ENCODE assay signal across 11 cellular contexts in genomic region chr20:11267762-11268335, GRCh38.
A peak's percentile ranks its signal among the peaks of the same experiment; 100 is the strongest.
DNase-seq lines count a peak whose midpoint lies in the region; ATAC-seq and TF ChIP-seq lines count a peak whose summit lies in the region.
"Had no signal": no experiment of that assay in that cellular context is flagged by ENCODE, and none has a peak within 500 bp of the region (broad histone marks: within the 10 kb centered on the region; RNA-seq: fewer than 3 reads in every experiment).

No MANE protein-coding gene starts in this region.

- H3K27me3 ChIP-seq in brain microvascular endothelial cell (replicated peaks) = no peaks in the 10 kb centered on the region
- H3K27me3 ChIP-seq: adrenal gland had no signal

- H3K4me3 ChIP-seq in brain microvascular endothelial cell (ENCODE audit: low read depth, low read length) = no peak overlapping the region
- H3K4me3 ChIP-seq: adrenal gland had no signal

- ATAC-seq in HG03378 (IDR thresholded peaks at IDR 0.05; ENCODE audit: unreplicated experiment) (peak; percentile 10), HG02840 (IDR thresholded peaks at IDR 0.05; ENCODE audit: low FRiP score, unreplicated experiment) (no peak), HG02610 (IDR thresholded peaks at IDR 0.05; ENCODE audit: unreplicated experiment) (no peak), HG03135 (IDR thresholded peaks at IDR 0.05; ENCODE audit: unreplicated experiment) (no peak)

- no peak for TF ChIP-seq CTCF in brain microvascular endothelial cell (IDR thresholded peaks at IDR 0.05; ENCODE audit: low read depth, low read length, missing control alignments)

- in situ Hi-C loops in brain microvascular endothelial cell (cut with HindIII; ENCODE audit: low pct_ligation_motif_present, low sequenced_read_pairs) = no loop called here

- peak; percentile 22 for DNase-seq in brain microvascular endothelial cell
- DNase-seq in islet precursor cell = peak; percentile 52
- no peak for DNase-seq in activated T-cell treated with anti-CD3 and anti-CD28 coated beads, Interleukin-2, amount 50 U/mL, for 1 hour
- DNase-seq: CD8-positive, alpha-beta memory T cell; WERI-Rb-1 had no signal

- H3K27ac ChIP-seq in brain microvascular endothelial cell = peak overlapping the region; percentile 64
- peak overlapping the region; percentile 22 for H3K27ac ChIP-seq in temporal lobe (ENCODE audit: low read depth, low read length)
- H3K27ac ChIP-seq: WERI-Rb-1 had no signal

- no peaks in the 10 kb centered on the region for H3K36me3 ChIP-seq in brain microvascular endothelial cell (replicated peaks)
- H3K36me3 ChIP-seq: adrenal gland, WERI-Rb-1 had no signal
